In genomic region chr5:39275865-39276264, GRCh38 we compare ENCODE assay signal across 2 cellular contexts. TPM values are rescaled to one million over a fixed set of nuclear protein-coding genes. Genes with fewer than 3 reads are reported as not detected.
"Had no signal": no experiment of that assay in that cellular context is flagged by ENCODE, and none has a peak within 500 bp of the region (broad histone marks: within the 10 kb centered on the region; RNA-seq: fewer than 3 reads in every experiment).

No MANE protein-coding gene starts in this region.

RNA-seq across cellular contexts. Expression of gene FYB1, which starts 56.5 kb away (rescaled TPM):
- total RNA-seq: epithelial cell of proximal tubule, fibroblast of villous mesenchyme had no signal
